Comparison of ENCODE assay signal across 8 cellular contexts in the genomic region with DNA sequence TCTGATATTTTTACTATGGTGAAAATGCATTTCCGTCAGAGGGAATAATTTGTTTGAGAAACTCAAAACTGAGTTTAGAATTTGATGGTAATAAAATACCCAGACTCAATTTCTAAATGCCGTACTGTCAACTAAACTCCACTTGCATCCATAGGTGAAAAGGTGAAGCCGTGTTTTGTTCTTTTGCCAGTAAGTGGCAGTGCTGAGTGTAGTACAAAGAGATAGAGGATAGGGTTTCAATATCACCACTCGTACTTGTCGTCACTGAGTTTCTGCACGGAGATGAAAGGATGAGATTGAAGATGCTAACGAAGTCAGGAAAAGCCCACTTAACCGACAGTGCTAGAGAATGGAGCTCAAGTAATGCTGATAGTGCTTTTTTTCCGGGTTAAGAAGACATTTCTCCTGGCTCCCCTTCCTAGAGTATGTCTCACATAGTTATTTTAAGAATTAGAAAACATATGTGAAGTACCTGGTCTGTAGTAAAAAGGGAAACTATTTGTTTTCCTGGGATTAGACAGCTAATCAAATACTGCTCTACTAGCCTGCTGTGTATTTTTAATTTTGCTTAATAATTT.
A peak's percentile ranks its signal among the peaks of the same experiment; 100 is the strongest.
DNase-seq lines count a peak whose midpoint lies in the region; ATAC-seq, FAIRE-seq and TF ChIP-seq lines count a peak whose summit lies in the region.

No MANE protein-coding gene starts in this region.

- no peaks in the 10 kb centered on the region for H3K79me2 ChIP-seq in GM12878 (ENCODE audit: control insufficient read depth, insufficient read depth, low read length)

- RAD21 ChIA-PET in GM12878 (lab: Charles Lee; ENCODE audit: unreplicated experiment) = no interaction called here

- SMC1A ChIA-PET in GM12878 (lab: Charles Lee; ENCODE audit: uncharacterized antibody, unreplicated experiment) = interaction anchor here (0.7 to 1.5 kb wide), 2 partner anchors 9 to 11 kb away, joined by 3 read pairs; no protein-coding TSS in a partner anchor

- no peaks in the 10 kb centered on the region for H3K9me3 ChIP-seq in GM12878 (replicated peaks; ENCODE audit: control insufficient read depth, insufficient read depth, low read length)

- no peak for TF ChIP-seq EP300 in GM12878 (IDR thresholded peaks at IDR 0.05; ENCODE audit: borderline replicate concordance in 1 of 2, control insufficient read depth in 1 of 2, low read depth in 2 of 2, low read length in 2 of 2)

- no peaks in the 10 kb centered on the region for H3K36me3 ChIP-seq in GM12878 (ENCODE audit: control insufficient read depth in 2 of 2, insufficient read depth in 2 of 2, low read length in 1 of 2)

- no TSS peak for BruUV-seq in GM12878 (replicated peaks; lab: Mats Ljungman, UMichigan)

- WGBS in GM12878 (ENCODE audit: insufficient coverage, insufficient replicate concordance, low lambda C conversion rate, missing lambda C conversion rate) = 5% methylated on average over 9 of the region's 9 CpGs

- no peaks in the 10 kb centered on the region for H3K4me1 ChIP-seq in GM12878 (ENCODE audit: control insufficient read depth, insufficient read depth, low read length)

- no peak overlapping the region for H3K4me3 ChIP-seq in GM12878

- POLR2A ChIA-PET in GM12878 (lab: Charles Lee) = no interaction called here

- ATAC-seq in GM19463 (IDR thresholded peaks at IDR 0.05; ENCODE audit: unreplicated experiment) (peak; percentile 83), GM12878 (peak; percentile 59), HG03571 (IDR thresholded peaks at IDR 0.05; ENCODE audit: unreplicated experiment) (no peak)

- no peak overlapping the region for H3K27ac Mint-ChIP-seq in immature natural killer cell

- no peak for TF ChIP-seq POLR2A in GM12878 (IDR thresholded peaks at IDR 0.05; ENCODE audit: low read depth, low read length)

- DNase-seq in D341Med (ENCODE audit: low spot score) = peak; percentile 51
- peak; percentile 16 for DNase-seq in MV-4-11 (lab: John Stamatoyannopoulos, UW)
- no peak for DNase-seq in GM12878 (ENCODE audit: low read depth, low spot score)
- DNase-seq in immature natural killer cell = no peak
- no peak for DNase-seq in hippocampal formation (lab: John Stamatoyannopoulos, UW)
- DNase-seq in retina = no peak

- TF ChIP-seq RAD21 in GM12878 (IDR thresholded peaks at IDR 0.05; ENCODE audit: insufficient read depth, low read depth, low read length) = peak; percentile 43

- no peaks in the 10 kb centered on the region for H3K27me3 ChIP-seq in GM12878 (replicated peaks in 1 of 2; ENCODE audit: control insufficient read depth in 2 of 2, insufficient read depth in 2 of 2, low read length in 1 of 2)

- H3K4me2 ChIP-seq in GM12878 (ENCODE audit: control insufficient read depth, insufficient read depth) = no peak overlapping the region

- in situ Hi-C loops in GM12878 (cut with MboI) = no loop called here

- intact Hi-C loops in GM12878 (cut with micrococcal nuclease; ENCODE audit: unreplicated experiment) = loop anchor here (10.0 kb wide), 1 partner anchor 410 kb away; a partner anchor contains a TSS

- no peak overlapping the region for H3K9ac ChIP-seq in GM12878 (ENCODE audit: control insufficient read depth, insufficient read depth, low read length)

- no peak overlapping the region for H3K4me3 Mint-ChIP-seq in immature natural killer cell

- TF ChIP-seq CTCF in GM12878 (IDR thresholded peaks at IDR 0.05 in 2 of 3, conservative IDR thresholded peaks at IDR 0.05 in 1 of 3; ENCODE audit: control insufficient read depth in 2 of 3, extremely low read depth in 1 of 3, insufficient read depth in 1 of 3, low read depth in 3 of 3, low read length in 3 of 3) = peak; percentile 34 to 48 (median 41); a peak in 4 of 6 replicates

- no peaks in the 10 kb centered on the region for H3K36me3 Mint-ChIP-seq in immature natural killer cell

- H3K27ac ChIP-seq in GM12878 (ENCODE audit: control insufficient read depth, insufficient read depth) = no peak overlapping the region

- no peaks in the 10 kb centered on the region for H3K4me1 Mint-ChIP-seq in immature natural killer cell

- CTCF ChIA-PET in GM12878 (lab: Yijun Ruan, JAX) = interaction anchor here (0.7 to 1.3 kb wide), 4 partner anchors 10 to 610 kb away, joined by 3 read pairs; no protein-coding TSS in a partner anchor

- no peak overlapping the region for H2AFZ ChIP-seq in GM12878 (ENCODE audit: control insufficient read depth, low read depth, low read length)

- peaks cover 0 to 3% (median 0%) of the 10 kb centered on the region in 6 donors for H3K9me3 Mint-ChIP-seq in immature natural killer cell

- H4K20me1 ChIP-seq in GM12878 (ENCODE audit: control insufficient read depth, insufficient read depth) = no peaks in the 10 kb centered on the region

- H3K27me3 Mint-ChIP-seq in immature natural killer cell (ENCODE audit: low read depth in 3 of 3) = peaks cover 3 to 6% (median 5%) of the 10 kb centered on the region in 3 donors

- FAIRE-seq in GM12878 (lab: Jason Lieb, UNC) = peak; percentile 59

TF ChIP-seq in GM12878, 131 proteins besides CTCF, POLR2A, EP300 and RAD21:
- TF ChIP-seq STAT3 (IDR thresholded peaks at IDR 0.05; ENCODE audit: low read depth, low read length) = no peak
- TF ChIP-seq TBL1XR1 (IDR thresholded peaks at IDR 0.05; ENCODE audit: low read depth, low read length) = no peak
- TF ChIP-seq SMC3 (IDR thresholded peaks at IDR 0.05; ENCODE audit: borderline replicate concordance, low read length) = peak; percentile 34; the same call in 1 of the 2 replicates
- no peak for TF ChIP-seq MTA3 (IDR thresholded peaks at IDR 0.05; ENCODE audit: borderline replicate concordance, low read length)
- TF ChIP-seq HDAC2 (IDR thresholded peaks at IDR 0.05) = no peak
- TF ChIP-seq, protein P1, sequence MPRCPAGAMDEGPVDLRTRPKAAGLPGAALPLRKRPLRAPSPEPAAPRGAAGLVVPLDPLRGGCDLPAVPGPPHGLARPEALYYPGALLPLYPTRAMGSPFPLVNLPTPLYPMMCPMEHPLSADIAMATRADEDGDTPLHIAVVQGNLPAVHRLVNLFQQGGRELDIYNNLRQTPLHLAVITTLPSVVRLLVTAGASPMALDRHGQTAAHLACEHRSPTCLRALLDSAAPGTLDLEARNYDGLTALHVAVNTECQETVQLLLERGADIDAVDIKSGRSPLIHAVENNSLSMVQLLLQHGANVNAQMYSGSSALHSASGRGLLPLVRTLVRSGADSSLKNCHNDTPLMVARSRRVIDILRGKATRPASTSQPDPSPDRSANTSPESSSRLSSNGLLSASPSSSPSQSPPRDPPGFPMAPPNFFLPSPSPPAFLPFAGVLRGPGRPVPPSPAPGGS (IDR thresholded peaks at IDR 0.05; ENCODE audit: borderline replicate concordance, insufficient read depth, low read depth, low read length, poor library complexity, severe bottlenecking) = no peak
TF ChIP-seq in GM12878: peak in this region for 1.

Comparison
In these comparisons a context has a peak if more than half of its experiments do, and no peak if none do; other contexts are left out.
1. DNase-seq: peak in D341Med (single experiment) and MV-4-11 (single experiment); none in GM12878 (single experiment), immature natural killer cell (0 of 3), hippocampal formation (0 of 2) and retina (single experiment).